Comparison of ENCODE assay signal across 38 cellular contexts in the genomic region with DNA sequence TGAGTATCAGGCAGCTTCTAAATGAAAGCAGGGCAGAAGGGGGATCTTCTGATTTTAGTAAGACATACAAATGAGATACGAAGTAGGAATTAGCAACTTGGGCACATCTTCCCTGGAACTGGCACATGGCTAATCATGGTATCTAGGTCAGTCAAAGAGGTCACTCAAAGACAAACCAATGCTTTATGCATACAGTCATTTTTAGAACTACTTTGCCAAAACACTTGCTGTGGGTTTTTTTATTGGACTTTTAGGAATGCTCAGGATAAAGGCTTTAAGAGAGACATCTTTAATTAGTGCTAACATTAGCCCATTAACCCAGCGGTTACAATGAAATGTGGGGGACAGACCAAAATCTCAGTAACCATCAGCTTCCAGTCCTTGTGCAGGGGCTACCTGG. TPM values are rescaled to one million over a fixed set of nuclear protein-coding genes. Genes with fewer than 3 reads are reported as not detected.
"Had no signal": no experiment of that assay in that cellular context is flagged by ENCODE, and none has a peak within 500 bp of the region (broad histone marks: within the 10 kb centered on the region; RNA-seq: fewer than 3 reads in every experiment).

No MANE protein-coding gene starts in this region.

- H3K36me3 Mint-ChIP-seq: activated CD4-positive, alpha-beta memory T cell treated with anti-CD3 and anti-CD28 coated beads for 36 hours; activated naive CD4-positive, alpha-beta T cell treated with anti-CD3 and anti-CD28 coated beads, Interleukin-2, amount 10 ng/mL, durations not matched to agents 7 days and 5 days; activated naive CD4-positive, alpha-beta T cell treated with anti-CD3 and anti-CD28 coated beads, Interleukin-2, amount 50 U/mL, for 24 hours; activated naive CD8-positive, alpha-beta T cell; activated naive CD8-positive, alpha-beta T cell treated with anti-CD3 and anti-CD28 coated beads, Interleukin-2, amount 10 ng/mL, durations not matched to agents 7 days and 5 days; brain had no signal

- H3K9me3 ChIP-seq: ascending aorta had no signal

- ATAC-seq: activated CD8-positive, alpha-beta T cell treated with anti-CD3 and anti-CD28 coated beads for 36 hours; activated naive CD8-positive, alpha-beta T cell treated with anti-CD3 and anti-CD28 coated beads, Interleukin-2, amount 50 U/mL, for 24 hours; activated T-cell treated with anti-CD3 and anti-CD28 coated beads, Interleukin-2, amount 50 U/mL, for 4 hours; activated T-cell treated with anti-CD3 and anti-CD28 coated beads, Interleukin-2, amount 50 U/mL, for 72 hours; activated T-helper 17 cell treated with anti-CD3 and anti-CD28 coated beads, Interleukin-2, amount 50 U/mL, for 72 hours had no signal

- H3K27ac ChIP-seq: ascending aorta, cardiac muscle cell, VCaP had no signal

- H3K27ac Mint-ChIP-seq: activated B cell treated with CpG ODN at 0.5 μM for 24 hours; activated CD4-positive, alpha-beta memory T cell treated with anti-CD3 and anti-CD28 coated beads for 36 hours; activated CD4-positive, alpha-beta T cell treated with anti-CD3 and anti-CD28 coated beads, Interleukin-2, amount 10 ng/mL, durations not matched to agents 24 days and 14 days; activated CD8-positive, alpha-beta T cell treated with anti-CD3 and anti-CD28 coated beads for 36 hours; activated naive CD4-positive, alpha-beta T cell treated with anti-CD3 and anti-CD28 coated beads, Interleukin-2, amount 10 ng/mL, durations not matched to agents 7 days and 5 days; activated naive CD4-positive, alpha-beta T cell treated with anti-CD3 and anti-CD28 coated beads, Interleukin-2, amount 50 U/mL, for 24 hours; activated naive CD8-positive, alpha-beta T cell; activated naive CD8-positive, alpha-beta T cell treated with anti-CD3 and anti-CD28 coated beads, Interleukin-2, amount 10 ng/mL, durations not matched to agents 7 days and 5 days; activated naive CD8-positive, alpha-beta T cell treated with anti-CD3 and anti-CD28 coated beads, Interleukin-2, amount 50 U/mL, for 24 hours; activated T-cell treated with anti-CD3 and anti-CD28 coated beads, Interleukin-2, amount 50 U/mL, for 72 hours; activated T-helper 1 cell treated with anti-CD3 and anti-CD28 coated beads, Interleukin-12 subunit alpha, Interleukin-12 subunit beta, Interleukin-2, Interleukin-4 antibody, amounts not matched to agents 30 ng/mL and 10 ng/mL and 1 ng/mL, durations not matched to agents 14 hours and 24 hours and 36 hours; activated T-helper 17 cell treated with anti-CD3 and anti-CD28 coated beads, Interleukin-2, amount 50 U/mL, for 72 hours; brain; T-helper 1 cell treated with Interleukin-12 subunit alpha and Interleukin-12 subunit beta and Interleukin-4 antibody, amounts not matched to agents 30 μg/mL and 1 μg/mL, for 36 hours; T-helper 2 cell treated with Interferon-gamma antibody and Interleukin-4, amounts not matched to agents 5 μg/mL and 100 μg/mL, for 36 hours had no signal

- FAIRE-seq: TTC549 had no signal

- H3K27me3 ChIP-seq: ascending aorta, cardiac muscle cell had no signal

- H3K4me1 Mint-ChIP-seq: activated B cell treated with CpG ODN at 0.5 μM for 24 hours; activated CD4-positive, alpha-beta T cell treated with anti-CD3 and anti-CD28 coated beads, Interleukin-2, amount 10 ng/mL, durations not matched to agents 24 days and 14 days; activated naive CD4-positive, alpha-beta T cell treated with anti-CD3 and anti-CD28 coated beads, Interleukin-2, amount 10 ng/mL, durations not matched to agents 7 days and 5 days; activated naive CD4-positive, alpha-beta T cell treated with anti-CD3 and anti-CD28 coated beads, Interleukin-2, amount 50 U/mL, for 24 hours; activated naive CD8-positive, alpha-beta T cell treated with anti-CD3 and anti-CD28 coated beads, Interleukin-2, amount 10 ng/mL, durations not matched to agents 7 days and 5 days; activated naive CD8-positive, alpha-beta T cell treated with anti-CD3 and anti-CD28 coated beads, Interleukin-2, amount 50 U/mL, for 24 hours; activated T-helper 17 cell treated with anti-CD3 and anti-CD28 coated beads, Interleukin-2, amount 50 U/mL, for 72 hours; central memory CD8-positive, alpha-beta T cell had no signal

- H3K4me3 Mint-ChIP-seq: activated B cell treated with CpG ODN at 0.5 μM for 24 hours; activated CD4-positive, alpha-beta memory T cell treated with anti-CD3 and anti-CD28 coated beads for 36 hours; activated CD4-positive, alpha-beta T cell treated with anti-CD3 and anti-CD28 coated beads, Interleukin-2, amount 10 ng/mL, durations not matched to agents 24 days and 14 days; activated CD8-positive, alpha-beta T cell treated with anti-CD3 and anti-CD28 coated beads for 36 hours; activated naive CD4-positive, alpha-beta T cell treated with anti-CD3 and anti-CD28 coated beads, Interleukin-2, amount 10 ng/mL, durations not matched to agents 7 days and 5 days; activated naive CD4-positive, alpha-beta T cell treated with anti-CD3 and anti-CD28 coated beads, Interleukin-2, amount 50 U/mL, for 24 hours; activated naive CD8-positive, alpha-beta T cell; activated naive CD8-positive, alpha-beta T cell treated with anti-CD3 and anti-CD28 coated beads, Interleukin-2, amount 10 ng/mL, durations not matched to agents 7 days and 5 days; activated naive CD8-positive, alpha-beta T cell treated with anti-CD3 and anti-CD28 coated beads, Interleukin-2, amount 50 U/mL, for 24 hours; activated T-cell treated with anti-CD3 and anti-CD28 coated beads, Interleukin-2, amount 50 U/mL, for 4 hours; activated T-cell treated with anti-CD3 and anti-CD28 coated beads, Interleukin-2, amount 50 U/mL, for 72 hours; activated T-helper 1 cell treated with anti-CD3 and anti-CD28 coated beads, Interleukin-12 subunit alpha, Interleukin-12 subunit beta, Interleukin-2, Interleukin-4 antibody, amounts not matched to agents 30 ng/mL and 10 ng/mL and 1 ng/mL, durations not matched to agents 14 hours and 24 hours and 36 hours; activated T-helper 17 cell treated with anti-CD3 and anti-CD28 coated beads, Interleukin-2, amount 50 U/mL, for 72 hours; brain; central memory CD8-positive, alpha-beta T cell; T-helper 1 cell treated with Interleukin-12 subunit alpha and Interleukin-12 subunit beta and Interleukin-4 antibody, amounts not matched to agents 30 μg/mL and 1 μg/mL, for 36 hours; T-helper 2 cell treated with Interferon-gamma antibody and Interleukin-4, amounts not matched to agents 5 μg/mL and 100 μg/mL, for 36 hours had no signal

- H3K36me3 ChIP-seq: ascending aorta, cardiac muscle cell had no signal

- DNase-seq: activated B cell treated with CpG ODN at 0.5 μM for 24 hours; activated CD4-positive, alpha-beta memory T cell treated with anti-CD3 and anti-CD28 coated beads for 36 hours; activated CD4-positive, alpha-beta T cell treated with anti-CD3 and anti-CD28 coated beads for 4 hours; activated CD4-positive, alpha-beta T cell treated with anti-CD3 and anti-CD28 coated beads, Interleukin-2, amount 10 ng/mL, durations not matched to agents 24 days and 14 days; activated CD4-positive, alpha-beta T cell treated with anti-CD3 and anti-CD28 coated beads, Interleukin-2, amount 50 U/mL, for 1 hour; activated CD4-positive, alpha-beta T cell treated with anti-CD3 and anti-CD28 coated beads, Interleukin-2, amount 50 U/mL, for 4 hours; activated CD4-positive, CD25-positive, alpha-beta regulatory T cell treated with anti-CD3 and anti-CD28 coated beads, Interleukin-2, amount 50 U/mL, for 72 hours; activated CD8-positive, alpha-beta memory T cell treated with anti-CD3 and anti-CD28 coated beads, Interleukin-2, amount 50 U/mL, for 4 hours; activated CD8-positive, alpha-beta T cell treated with anti-CD3 and anti-CD28 coated beads for 36 hours; activated effector memory CD4-positive, alpha-beta T cell treated with anti-CD3 and anti-CD28 coated beads, Interleukin-2, amount 50 U/mL, for 16 hours; activated gamma-delta T cell treated with Interleukin-2 at 50 U/mL for 16 hours; activated naive CD4-positive, alpha-beta T cell; activated naive CD4-positive, alpha-beta T cell treated with anti-CD3 and anti-CD28 coated beads, Interleukin-2, amount 10 ng/mL, durations not matched to agents 7 days and 5 days; activated naive CD8-positive, alpha-beta T cell treated with anti-CD3 and anti-CD28 coated beads, Interleukin-2, amount 10 ng/mL, durations not matched to agents 7 days and 5 days; activated naive CD8-positive, alpha-beta T cell treated with anti-CD3 and anti-CD28 coated beads, Interleukin-2, amount 50 U/mL, for 24 hours; activated T-cell treated with anti-CD3 and anti-CD28 coated beads for 4 hours; activated T-cell treated with anti-CD3 and anti-CD28 coated beads, Interleukin-2, amount 50 U/mL, for 1 hour; activated T-cell treated with anti-CD3 and anti-CD28 coated beads, Interleukin-2, amount 50 U/mL, for 4 hours; activated T-cell treated with anti-CD3 and anti-CD28 coated beads, Interleukin-2, amount 50 U/mL, for 72 hours; amygdala; anterior cingulate cortex; caudate nucleus; cerebellar nuclear complex; T-helper 1 cell; T-helper 2 cell; T-helper 9 cell had no signal

- H3K4me3 ChIP-seq: ascending aorta, cardiac muscle cell had no signal

- H3K9me3 Mint-ChIP-seq: activated B cell treated with CpG ODN at 0.5 μM for 24 hours; activated CD4-positive, alpha-beta memory T cell treated with anti-CD3 and anti-CD28 coated beads for 36 hours; activated CD4-positive, alpha-beta T cell treated with anti-CD3 and anti-CD28 coated beads, Interleukin-2, amount 10 ng/mL, durations not matched to agents 24 days and 14 days; activated CD8-positive, alpha-beta T cell treated with anti-CD3 and anti-CD28 coated beads for 36 hours; activated naive CD4-positive, alpha-beta T cell treated with anti-CD3 and anti-CD28 coated beads, Interleukin-2, amount 10 ng/mL, durations not matched to agents 7 days and 5 days; activated naive CD4-positive, alpha-beta T cell treated with anti-CD3 and anti-CD28 coated beads, Interleukin-2, amount 50 U/mL, for 24 hours; activated naive CD8-positive, alpha-beta T cell treated with anti-CD3 and anti-CD28 coated beads, Interleukin-2, amount 10 ng/mL, durations not matched to agents 7 days and 5 days; activated naive CD8-positive, alpha-beta T cell treated with anti-CD3 and anti-CD28 coated beads, Interleukin-2, amount 50 U/mL, for 24 hours; activated T-cell treated with anti-CD3 and anti-CD28 coated beads, Interleukin-2, amount 50 U/mL, for 4 hours; activated T-helper 1 cell treated with anti-CD3 and anti-CD28 coated beads, Interleukin-12 subunit alpha, Interleukin-12 subunit beta, Interleukin-2, Interleukin-4 antibody, amounts not matched to agents 30 ng/mL and 10 ng/mL and 1 ng/mL, durations not matched to agents 14 hours and 24 hours and 36 hours; activated T-helper 17 cell treated with anti-CD3 and anti-CD28 coated beads, Interleukin-2, amount 50 U/mL, for 72 hours; brain; central memory CD8-positive, alpha-beta T cell; T-helper 1 cell treated with Interleukin-12 subunit alpha and Interleukin-12 subunit beta and Interleukin-4 antibody, amounts not matched to agents 30 μg/mL and 1 μg/mL, for 36 hours; T-helper 2 cell treated with Interferon-gamma antibody and Interleukin-4, amounts not matched to agents 5 μg/mL and 100 μg/mL, for 36 hours had no signal

RNA-seq across cellular contexts. Expression of a gene that starts 51.7 kb away (rescaled TPM):
- total RNA-seq: activated B cell treated with CpG ODN at 0.5 μM for 24 hours had no signal
